ENCODE assay signal across 20 cellular contexts in the genomic region with DNA sequence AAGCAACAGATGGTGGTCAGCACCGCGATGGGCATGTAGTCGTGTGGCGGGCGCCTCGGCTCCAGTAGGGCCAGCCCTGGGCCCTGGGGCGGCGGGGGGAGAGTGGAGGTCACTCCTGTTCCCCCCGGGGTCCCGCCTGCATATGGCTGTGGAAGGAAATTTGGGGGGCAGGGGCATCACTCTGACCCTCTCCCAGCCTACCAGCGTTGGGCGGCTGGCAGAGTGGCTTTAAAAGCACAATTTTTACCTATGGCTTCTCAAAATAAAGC. TPM values are rescaled to one million over a fixed set of nuclear protein-coding genes. Genes with fewer than 3 reads are reported as not detected.
A peak's percentile ranks its signal among the peaks of the same experiment; 100 is the strongest.
DNase-seq lines count a peak whose midpoint lies in the region; ATAC-seq and TF ChIP-seq lines count a peak whose summit lies in the region.
"Had no signal": no experiment of that assay in that cellular context is flagged by ENCODE, and none has a peak within 500 bp of the region (broad histone marks: within the 10 kb centered on the region; RNA-seq: fewer than 3 reads in every experiment).

No MANE protein-coding gene starts in this region.

- no peak overlapping the region for H3T11ph ChIP-seq in H9 (ENCODE audit: low read length)

- H3K27me3 ChIP-seq in H9 (ENCODE audit: insufficient read depth, low read length) = no peaks in the 10 kb centered on the region; the same call in 1 of the 2 replicates
- peaks cover 26% of the 10 kb centered on the region for H3K27me3 ChIP-seq in smooth muscle cell (ENCODE audit: low read depth)
- H3K27me3 ChIP-seq: MG63, SJCRH30 had no signal

- no peak overlapping the region for H4K91ac ChIP-seq in H9 (ENCODE audit: insufficient read length, low read depth, low read length)

- no peak overlapping the region for H2BK15ac ChIP-seq in H9 (ENCODE audit: low read depth, low read length)

- H4K20me1 ChIP-seq in H9 (ENCODE audit: control insufficient read depth, insufficient read depth, insufficient read length) (no peaks in the 10 kb centered on the region), smooth muscle cell (ENCODE audit: low read depth) (no peaks in the 10 kb centered on the region)

- H2BK20ac ChIP-seq in H9 (ENCODE audit: low read depth, low read length, poor library complexity, severe bottlenecking) = no peak overlapping the region

- no peak overlapping the region for H3K4me3 ChIP-seq in smooth muscle cell
- H3K4me3 ChIP-seq: GM23248, MG63, SJCRH30 had no signal

- POLR2A ChIA-PET in naive thymus-derived CD8-positive, alpha-beta T cell (lab: Charles Lee) = interaction anchor here (1.0 to 1.6 kb wide), 3 partner anchors 27 to 46 kb away, joined by 3 to 7 read pairs (median 6); partner anchors contain the start of genes AGPAT1 and GPSM3

- peak overlapping the region; percentile 81 for H3K4me2 ChIP-seq in H9 (ENCODE audit: insufficient read depth, insufficient read length, low read length)
- no peak overlapping the region for H3K4me2 ChIP-seq in smooth muscle cell

- TF ChIP-seq CTCF in CD14-positive monocyte (IDR thresholded peaks at IDR 0.05) (no peak), H9 (conservative IDR thresholded peaks at IDR 0.05) (no peak), smooth muscle cell (IDR thresholded peaks at IDR 0.05; ENCODE audit: borderline replicate concordance, insufficient read depth, poor library complexity, severe bottlenecking) (no peak)

- no peak for DNase-seq in CD14-positive monocyte (ENCODE audit: low spot score)
- DNase-seq in H9 = no peak
- DNase-seq in naive thymus-derived CD8-positive, alpha-beta T cell = no peak
- no peak for DNase-seq in cortex of kidney (lab: John Stamatoyannopoulos, UW)
- no peak for DNase-seq in smooth muscle cell (lab: John Stamatoyannopoulos, UW; ENCODE audit: unreplicated experiment)
- no peak for DNase-seq in activated CD4-positive, alpha-beta T cell treated with anti-CD3 and anti-CD28 coated beads for 1 hour
- no peak for DNase-seq in central memory CD4-positive, alpha-beta T cell
- DNase-seq: DMS79, GM23248, Kasumi-1, MG63, NCI-H1417, NCI-H1694 treated with DMSO at 0.1 percent for 48 hours, NCI-H2081 treated with DMSO at 0.1 percent for 48 hours, NCI-H2171 treated with DMSO at 0.1 percent for 48 hours, NCI-H524 treated with DMSO at 0.1 percent for 48 hours, NCI-H82, OCI-M1, SJCRH30 had no signal

- no peak overlapping the region for H3K23ac ChIP-seq in H9 (ENCODE audit: insufficient read length, low read depth, low read length)

- H3K4me1 Mint-ChIP-seq in CD14-positive monocyte (peaks cover 33% of the 10 kb centered on the region), H9 (peaks cover 39 to 62% of the 10 kb centered on the region in 2 experiments)
- peaks cover 42% of the 10 kb centered on the region for H3K4me1 Mint-ChIP-seq in dendritic cell treated with granulocyte-macrophage colony-stimulating factor and Interleukin-4, amounts not matched to agents 40 ng/mL and 50 ng/mL, for 4 days (ENCODE audit: low read depth)
- H3K4me1 Mint-ChIP-seq in naive thymus-derived CD8-positive, alpha-beta T cell = peaks cover 39 to 63% (median 53%) of the 10 kb centered on the region in 4 donors

- peaks cover 0 to 29% (median 11%) of the 10 kb centered on the region in 7 donors for H3K9me3 Mint-ChIP-seq in CD14-positive monocyte
- no peaks in the 10 kb centered on the region; a peak in 1 of 5 replicates for H3K9me3 Mint-ChIP-seq in H9
- no peaks in the 10 kb centered on the region for H3K9me3 Mint-ChIP-seq in dendritic cell treated with granulocyte-macrophage colony-stimulating factor and Interleukin-4, amounts not matched to agents 40 ng/mL and 50 ng/mL, for 4 days
- H3K9me3 Mint-ChIP-seq in naive thymus-derived CD8-positive, alpha-beta T cell = no peaks in the 10 kb centered on the region

- peaks cover 38% of the 10 kb centered on the region for H3K23me2 ChIP-seq in H9 (ENCODE audit: insufficient read length, low read depth, low read length, poor library complexity, severe bottlenecking)

- H3K14ac ChIP-seq in H9 (ENCODE audit: insufficient read depth, low read length) = no peak overlapping the region

- no peak overlapping the region for H2BK12ac ChIP-seq in H9 (ENCODE audit: insufficient read length, low read depth, low read length)

- WGBS in H9 (ENCODE audit: extremely low coverage, insufficient read length, low lambda C conversion rate) = no CpG with 5 or more reads among the region's 12 CpGs
- 84% methylated on average over 12 of the region's 12 CpGs for WGBS in smooth muscle cell (ENCODE audit: low lambda C conversion rate)

- H3K36me3 Mint-ChIP-seq in CD14-positive monocyte (peaks cover 0 to 13% of the 10 kb centered on the region in 2 donors), H9 (ENCODE audit: insufficient read depth in 1 of 3, low read depth in 3 of 3) (peaks cover 0 to 8% (median 3%) of the 10 kb centered on the region in 3 experiments; a peak in 2 of 7 replicates)
- H3K36me3 Mint-ChIP-seq in dendritic cell treated with granulocyte-macrophage colony-stimulating factor and Interleukin-4, amounts not matched to agents 40 ng/mL and 50 ng/mL, for 4 days (ENCODE audit: low read depth) = no peaks in the 10 kb centered on the region
- H3K36me3 Mint-ChIP-seq in naive thymus-derived CD8-positive, alpha-beta T cell = peaks cover 0 to 5% (median 0%) of the 10 kb centered on the region in 3 donors

- no peak overlapping the region for H2BK120ac ChIP-seq in H9 (ENCODE audit: low read depth, low read length, poor library complexity, severe bottlenecking)

- no peak overlapping the region for H2BK5ac ChIP-seq in H9 (ENCODE audit: insufficient read length, low read length)

- no peak overlapping the region for H3K9ac ChIP-seq in H9 (ENCODE audit: extremely low read depth, insufficient read length, low read length)
- no peak overlapping the region for H3K9ac ChIP-seq in smooth muscle cell (ENCODE audit: low read depth)
- H3K9ac ChIP-seq: GM23248 had no signal

- H3K27me3 Mint-ChIP-seq in CD14-positive monocyte (ENCODE audit: low read depth in 3 of 3) (peaks cover 64 to 83% (median 74%) of the 10 kb centered on the region in 3 donors), H9 (ENCODE audit: low read depth) (peaks cover 4% of the 10 kb centered on the region)
- peaks cover 84% of the 10 kb centered on the region for H3K27me3 Mint-ChIP-seq in dendritic cell treated with granulocyte-macrophage colony-stimulating factor and Interleukin-4, amounts not matched to agents 40 ng/mL and 50 ng/mL, for 4 days
- H3K27me3 Mint-ChIP-seq in naive thymus-derived CD8-positive, alpha-beta T cell = peaks cover 0 to 34% (median 4%) of the 10 kb centered on the region in 5 donors

- intact Hi-C loops in CD14-positive monocyte (cut with micrococcal nuclease) = no loop called here
- intact Hi-C loops in dendritic cell treated with granulocyte-macrophage colony-stimulating factor and Interleukin-4, amounts not matched to agents 40 ng/mL and 50 ng/mL, for 4 days (cut with micrococcal nuclease) = no loop called here

- H3K56ac ChIP-seq in H9 (ENCODE audit: insufficient read length, low read depth, low read length) = no peak overlapping the region

- H2AK5ac ChIP-seq in H9 (ENCODE audit: insufficient read length, low read length) = no peak overlapping the region

- no peaks in the 10 kb centered on the region for H3F3A ChIP-seq in smooth muscle cell (ENCODE audit: low read depth)

- H4K8ac ChIP-seq in H9 (replicated peaks; ENCODE audit: insufficient read length, low read depth, low read length) = no peak overlapping the region

- H3K9me3 ChIP-seq in H9 (ENCODE audit: control insufficient read depth, low read depth, low read length) (no peaks in the 10 kb centered on the region), smooth muscle cell (replicated peaks; ENCODE audit: low read depth) (no peaks in the 10 kb centered on the region)
- H3K9me3 ChIP-seq: MG63, SJCRH30 had no signal

- peaks cover 9% of the 10 kb centered on the region for H3K4me1 ChIP-seq in H9 (ENCODE audit: insufficient read depth, low read length)
- H3K4me1 ChIP-seq in smooth muscle cell (ENCODE audit: low read depth) = peaks cover 12% of the 10 kb centered on the region
- H3K4me1 ChIP-seq: SJCRH30 had no signal

- H2AFZ ChIP-seq in H9 (ENCODE audit: low read length) (no peak overlapping the region), smooth muscle cell (ENCODE audit: low read depth) (no peak overlapping the region)
- H2AFZ ChIP-seq: GM23248 had no signal

- H3K4ac ChIP-seq in H9 (ENCODE audit: low read depth, low read length) = no peak overlapping the region

- H3K79me2 ChIP-seq in H9 (ENCODE audit: insufficient read depth, low read length) (no peaks in the 10 kb centered on the region), smooth muscle cell (ENCODE audit: low read depth) (peaks cover 2% of the 10 kb centered on the region)

- H3K27ac ChIP-seq in H9 (ENCODE audit: insufficient read length, low read depth, low read length) (no peak overlapping the region), smooth muscle cell (ENCODE audit: low read depth) (no peak overlapping the region)
- H3K27ac ChIP-seq: GM23248, SJCRH30 had no signal

- H3K4me3 Mint-ChIP-seq in CD14-positive monocyte (peak overlapping the region; percentile 87 to 95), H9 (no peak overlapping the region)
- H3K4me3 Mint-ChIP-seq in dendritic cell treated with granulocyte-macrophage colony-stimulating factor and Interleukin-4, amounts not matched to agents 40 ng/mL and 50 ng/mL, for 4 days = peak overlapping the region; percentile 80
- H3K4me3 Mint-ChIP-seq in naive thymus-derived CD8-positive, alpha-beta T cell = peak overlapping the region in 9 of 10 donors; percentile 38 to 94 (median 61)

- no peak overlapping the region for H3K18ac ChIP-seq in H9 (ENCODE audit: insufficient read length, low read depth, low read length)

- no peaks in the 10 kb centered on the region for H3K36me3 ChIP-seq in smooth muscle cell (ENCODE audit: low read depth)
- H3K36me3 ChIP-seq: MG63, SJCRH30 had no signal

- H3K27ac Mint-ChIP-seq in CD14-positive monocyte (no peak overlapping the region), H9 (no peak overlapping the region; a peak in 1 of 7 replicates)
- H3K27ac Mint-ChIP-seq in dendritic cell treated with granulocyte-macrophage colony-stimulating factor and Interleukin-4, amounts not matched to agents 40 ng/mL and 50 ng/mL, for 4 days = no peak overlapping the region
- H3K27ac Mint-ChIP-seq in naive thymus-derived CD8-positive, alpha-beta T cell = peak overlapping the region in 4 of 10 donors; percentile 37 to 95 (median 80)

- ATAC-seq in naive thymus-derived CD8-positive, alpha-beta T cell = no peak

- H3K79me1 ChIP-seq in H9 (ENCODE audit: insufficient read depth, low read depth, low read length, poor library complexity, severe bottlenecking) = no peaks in the 10 kb centered on the region

- no peak overlapping the region for H4K5ac ChIP-seq in H9 (ENCODE audit: insufficient read length, low read depth, low read length)

RNA-seq across cellular contexts. Expression of gene PRRT1, which starts 2.2 kb away (rescaled TPM):
- polyA plus RNA-seq in CD14-positive monocyte (not detected), smooth muscle cell (1.4 and 3.3 TPM in 2 replicates)
- total RNA-seq in H9 (2021) (1.8 and 1.9 TPM in 2 replicates), smooth muscle cell (0.94 TPM in 1 of 2 replicates, not detected in the other)
- 1 to 10 TPM; 5.5 to 5.6 TPM for total RNA-seq in naive thymus-derived CD8-positive, alpha-beta T cell
- polyA plus RNA-seq in naive thymus-derived CD8-positive, alpha-beta T cell = 1 to 10 TPM; 1.2 to 3.6 (median 2.8) TPM

RNA-seq across cellular contexts. Expression of gene PPT2, which starts 4.4 kb away (rescaled TPM):
- 1 to 10 TPM; 1.8 to 4.0 TPM for polyA plus RNA-seq in CD14-positive monocyte
- total RNA-seq in H9 (2021) = 43.1 and 46.3 TPM in 2 replicates
- total RNA-seq in naive thymus-derived CD8-positive, alpha-beta T cell = 10 to 100 TPM; 22.6 to 23.1 TPM
- 10 to 100 TPM; 17.3 to 20.6 (median 18.3) TPM for polyA plus RNA-seq in naive thymus-derived CD8-positive, alpha-beta T cell
- total RNA-seq in smooth muscle cell = 13.3 and 17.5 TPM in 2 replicates
- 15.7 and 17.8 TPM in 2 replicates for polyA plus RNA-seq in smooth muscle cell

RNA-seq across cellular contexts. Expression of gene EGFL8, which starts 14.9 kb away (rescaled TPM):
- polyA plus RNA-seq in CD14-positive monocyte = under 1 TPM in 1 of 2 donors, not detected in 1; 0.22 TPM
- total RNA-seq in H9 (2021) = 20.8 and 27.2 TPM in 2 replicates
- 10 to 100 TPM; 29.3 to 30.1 TPM for total RNA-seq in naive thymus-derived CD8-positive, alpha-beta T cell
- under 1 TPM in 1 of 3 donors, not detected in 2; 0.61 TPM for polyA plus RNA-seq in naive thymus-derived CD8-positive, alpha-beta T cell
- 3.6 and 5.6 TPM in 2 replicates for total RNA-seq in smooth muscle cell
- 4.3 and 8.2 TPM in 2 replicates for polyA plus RNA-seq in smooth muscle cell

RNA-seq across cellular contexts. Expression of gene FKBPL, which starts 19.4 kb away (rescaled TPM):
- polyA plus RNA-seq in CD14-positive monocyte (1 to 10 TPM; 1.2 to 1.8 TPM), smooth muscle cell (5.4 and 7.7 TPM in 2 replicates)
- total RNA-seq in H9 (2021) (10.9 and 11.1 TPM in 2 replicates), smooth muscle cell (5.3 and 6.5 TPM in 2 replicates)
- total RNA-seq in naive thymus-derived CD8-positive, alpha-beta T cell = 1 to 10 TPM; 1.8 to 2.1 TPM
- 1 to 10 TPM in 1 of 3 donors, under 1 TPM in 2; 0.37 to 2.5 (median 0.51) TPM for polyA plus RNA-seq in naive thymus-derived CD8-positive, alpha-beta T cell

RNA-seq across cellular contexts. Expression of gene ATF6B, which starts 21.5 kb away (rescaled TPM):
- 10 to 100 TPM; 15.7 to 17.8 TPM for polyA plus RNA-seq in CD14-positive monocyte
- 44.0 and 45.3 TPM in 2 replicates for total RNA-seq in H9 (2021)
- 100 to 1,000 TPM; 140 to 141 TPM for total RNA-seq in naive thymus-derived CD8-positive, alpha-beta T cell
- 10 to 100 TPM; 17.5 to 25.7 (median 21.4) TPM for polyA plus RNA-seq in naive thymus-derived CD8-positive, alpha-beta T cell
- total RNA-seq in smooth muscle cell = 22.2 and 23.0 TPM in 2 replicates
- 22.5 and 39.8 TPM in 2 replicates for polyA plus RNA-seq in smooth muscle cell

Comparison
In these comparisons a context has a peak if more than half of its experiments do, and no peak if none do; other contexts are left out.
1. H3K4me3 Mint-ChIP-seq: peak in CD14-positive monocyte (2 of 2), dendritic cell treated with granulocyte-macrophage colony-stimulating factor and Interleukin-4, amounts not matched to agents 40 ng/mL and 50 ng/mL, for 4 days (single experiment) and naive thymus-derived CD8-positive, alpha-beta T cell (9 of 10); none in H9 (0 of 2).